Comparison of ENCODE assay signal across 21 cellular contexts in the genomic region with DNA sequence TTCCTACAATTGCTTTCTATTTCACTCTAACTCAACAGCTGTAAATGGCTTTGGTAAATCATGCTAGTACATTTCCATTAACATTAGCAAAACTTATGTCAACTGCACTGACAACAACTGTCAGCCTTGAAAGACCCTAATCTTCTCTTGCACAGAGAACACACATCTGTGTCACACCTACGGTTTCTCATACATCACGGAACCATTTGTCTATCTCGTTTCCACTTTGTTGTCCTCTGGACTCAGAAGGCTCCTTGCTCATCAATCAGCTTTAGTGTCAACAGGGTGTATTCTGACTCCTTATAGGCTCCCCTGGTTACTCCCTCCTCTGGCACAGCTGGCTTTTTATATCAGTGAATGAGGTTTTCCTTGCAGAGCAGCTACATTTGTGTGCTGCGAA.
"Had no signal": no experiment of that assay in that cellular context is flagged by ENCODE, and none has a peak within 500 bp of the region (broad histone marks: within the 10 kb centered on the region; RNA-seq: fewer than 3 reads in every experiment).

No MANE protein-coding gene starts in this region.

- H3K4me3 Mint-ChIP-seq: endodermal cell; immature natural killer cell; naive thymus-derived CD4-positive, alpha-beta T cell; nephron progenitor cell had no signal

- H3K4me3 ChIP-seq: coronary artery, suprapubic skin, thyroid gland, upper lobe of left lung, uterus had no signal

- H3K27me3 ChIP-seq: neutrophil, suprapubic skin, thyroid gland, upper lobe of left lung, uterus had no signal

- ATAC-seq: foreskin keratinocyte; left colon; naive thymus-derived CD4-positive, alpha-beta T cell; right cardiac atrium; stimulated activated naive CD8-positive, alpha-beta T cell treated with anti-CD3 and anti-CD28 coated beads, Interleukin-15, Interleukin-2, amounts not matched to agents 100 U/mL and 50 U/mL, for 24 hours had no signal

- H3K4me1 ChIP-seq: foreskin keratinocyte, suprapubic skin, thyroid gland, upper lobe of left lung, uterus had no signal

- H3K4me1 Mint-ChIP-seq: endodermal cell; immature natural killer cell; naive thymus-derived CD4-positive, alpha-beta T cell had no signal

- H3K27ac ChIP-seq: coronary artery, foreskin keratinocyte, neutrophil, suprapubic skin, thyroid gland, upper lobe of left lung, uterus had no signal

- H3K27ac Mint-ChIP-seq: endodermal cell; immature natural killer cell; naive thymus-derived CD4-positive, alpha-beta T cell had no signal

- H3K9me3 ChIP-seq: thyroid gland, uterus had no signal

- DNase-seq: effector CD4-positive, alpha-beta T cell; endodermal cell; erythroblast; foreskin keratinocyte; immature natural killer cell; kidney; left colon; mammary epithelial cell; naive thymus-derived CD4-positive, alpha-beta T cell; nephron progenitor cell; posterior cingulate gyrus; right cardiac atrium; small intestine; stimulated activated CD4-positive, alpha-beta T cell treated with anti-CD3 and anti-CD28 coated beads, Interleukin-12 subunit alpha, Interleukin-12 subunit beta, amount 100 ng/mL, for 4 hours; stimulated activated naive CD8-positive, alpha-beta T cell treated with anti-CD3 and anti-CD28 coated beads, Interleukin-15, Interleukin-2, amounts not matched to agents 100 U/mL and 50 U/mL, for 24 hours; thyroid gland; uterus had no signal

- H3K36me3 ChIP-seq: neutrophil, suprapubic skin, thyroid gland, upper lobe of left lung, uterus had no signal
